In genomic region chr14:89164168-89165074, GRCh38 we compare ENCODE assay signal across 8 cellular contexts.
DNase-seq lines count a peak whose midpoint lies in the region; ATAC-seq and TF ChIP-seq lines count a peak whose summit lies in the region.

No MANE protein-coding gene starts in this region.

- TF ChIP-seq CTCF in DND-41 (IDR thresholded peaks at IDR 0.05; ENCODE audit: borderline replicate concordance, extremely low read depth, low read length, poor library complexity, severe bottlenecking) (no peak), left lung (IDR thresholded peaks at IDR 0.05) (no peak), A673 (conservative IDR thresholded peaks at IDR 0.05; ENCODE audit: low read depth, low read length) (no peak)

- H3K4ac ChIP-seq in mesendoderm (ENCODE audit: low read depth, low read length): no peak overlapping the region

- H3K79me1 ChIP-seq in mesendoderm (ENCODE audit: low read length): peaks cover 2% of the 10 kb centered on the region

- H2BK5ac ChIP-seq in mesendoderm (ENCODE audit: low read length): no peak overlapping the region

- no peak overlapping the region for H4K8ac ChIP-seq in mesendoderm (ENCODE audit: low read depth, low read length)

- no peak overlapping the region for H2BK15ac ChIP-seq in mesendoderm (replicated peaks; ENCODE audit: low read depth)

- no peak overlapping the region for H3K18ac ChIP-seq in mesendoderm (ENCODE audit: low read length)

- no CpG with 5 or more reads among the region's 18 CpGs for WGBS in mesendoderm (ENCODE audit: extremely low coverage, insufficient coverage, low lambda C conversion rate)

- H3K27ac ChIP-seq in DND-41 (ENCODE audit: low read length) (peak overlapping the region; percentile 28; the same call in 1 of the 2 replicates), left lung (peak overlapping the region; percentile 43 to 81), SJCRH30 (no peak overlapping the region), mesendoderm (ENCODE audit: low read depth, low read length) (no peak overlapping the region), A673 (ENCODE audit: low read depth, low read length, poor library complexity, severe bottlenecking) (no peak overlapping the region)

- DNase-seq in DND-41 (no peak), left lung (no peak), SJCRH30 (no peak), mesendoderm (no peak), A673 (ENCODE audit: low spot score) (no peak)
- DNase-seq in activated T-cell treated with anti-CD3 and anti-CD28 coated beads, Interleukin-2, amount 50 U/mL, for 1 hour: no peak

- H3K56ac ChIP-seq in mesendoderm (ENCODE audit: low read length): no peak overlapping the region

- H3K4me2 ChIP-seq in DND-41 (ENCODE audit: insufficient read depth, low read length) (no peak overlapping the region), mesendoderm (ENCODE audit: low read length) (no peak overlapping the region)

- H3K9me3 ChIP-seq in DND-41 (ENCODE audit: insufficient read depth, low read length, severe bottlenecking) (no peaks in the 10 kb centered on the region), left lung (no peaks in the 10 kb centered on the region), SJCRH30 (replicated peaks) (no peaks in the 10 kb centered on the region), A673 (ENCODE audit: low read depth, low read length, poor library complexity, severe bottlenecking) (no peaks in the 10 kb centered on the region)

- no peak overlapping the region for H3K4me3 ChIP-seq in DND-41 (ENCODE audit: low read depth in 1 of 2, low read length in 2 of 2)
- peak overlapping the region in 1 of 2 donors; percentile 20 for H3K4me3 ChIP-seq in left lung
- no peak overlapping the region for H3K4me3 ChIP-seq in SJCRH30
- H3K4me3 ChIP-seq in mesendoderm (ENCODE audit: low read length): no peak overlapping the region
- no peak overlapping the region for H3K4me3 ChIP-seq in A673 (ENCODE audit: low read depth, low read length, poor library complexity, severe bottlenecking)

- POLR2A ChIA-PET in A673 (lab: Charles Lee; ENCODE audit: low non-redundant PET): no interaction called here

- H2AFZ ChIP-seq in DND-41 (ENCODE audit: low read depth, low read length): no peak overlapping the region

- no peak overlapping the region for H4K5ac ChIP-seq in mesendoderm (ENCODE audit: low read length)

- H3K9ac ChIP-seq in DND-41 (ENCODE audit: low read depth, low read length) (no peak overlapping the region), mesendoderm (ENCODE audit: low read length) (no peak overlapping the region)

- no peak overlapping the region for H2AK5ac ChIP-seq in mesendoderm (ENCODE audit: low read length)

- CTCF ChIA-PET in A673 (lab: Charles Lee): interaction anchor here (0.6 kb wide), 1 partner anchor 100 kb away, joined by 3 read pairs; no protein-coding TSS in a partner anchor

- intact Hi-C loops in left lung (cut with DNase I): no loop called here
- intact Hi-C loops in A673 (cut with micrococcal nuclease; ENCODE audit: unreplicated experiment): no loop called here

- no peaks in the 10 kb centered on the region for H3K4me1 ChIP-seq in DND-41 (ENCODE audit: insufficient read depth, low read length)
- H3K4me1 ChIP-seq in left lung: peaks cover 8 to 20% of the 10 kb centered on the region in 2 donors
- no peaks in the 10 kb centered on the region for H3K4me1 ChIP-seq in SJCRH30
- H3K4me1 ChIP-seq in mesendoderm (ENCODE audit: control insufficient read depth, low read depth, low read length): no peaks in the 10 kb centered on the region
- no peaks in the 10 kb centered on the region for H3K4me1 ChIP-seq in A673 (ENCODE audit: insufficient read depth, low read length, poor library complexity, severe bottlenecking)

- H3K36me3 ChIP-seq in DND-41 (ENCODE audit: insufficient read depth, low read length): peaks cover 76% of the 10 kb centered on the region
- H3K36me3 ChIP-seq in left lung: peaks cover 0 to 20% of the 10 kb centered on the region in 2 donors
- H3K36me3 ChIP-seq in SJCRH30: peaks cover 4% of the 10 kb centered on the region; the same call in 1 of the 2 replicates
- H3K36me3 ChIP-seq in mesendoderm (ENCODE audit: control insufficient read depth, insufficient read depth, low read length): peaks cover 3% of the 10 kb centered on the region
- H3K36me3 ChIP-seq in A673 (ENCODE audit: insufficient read depth, low read length, poor library complexity, severe bottlenecking): no peaks in the 10 kb centered on the region

- no peak overlapping the region for H2BK120ac ChIP-seq in mesendoderm (ENCODE audit: low read depth, low read length)

- H3K79me2 ChIP-seq in DND-41 (ENCODE audit: insufficient read depth, low read length) (no peaks in the 10 kb centered on the region), mesendoderm (ENCODE audit: control insufficient read depth, insufficient read depth, low read length) (no peaks in the 10 kb centered on the region)

- H4K20me1 ChIP-seq in DND-41 (ENCODE audit: insufficient read depth, low read length): peaks cover 5% of the 10 kb centered on the region; the same call in 1 of the 2 replicates

- H3K23ac ChIP-seq in mesendoderm (ENCODE audit: low read length): no peak overlapping the region

- no peaks in the 10 kb centered on the region for H3K27me3 ChIP-seq in DND-41 (ENCODE audit: insufficient read depth, low read length, poor library complexity)
- H3K27me3 ChIP-seq in left lung: no peaks in the 10 kb centered on the region
- H3K27me3 ChIP-seq in SJCRH30: no peaks in the 10 kb centered on the region
- H3K27me3 ChIP-seq in mesendoderm (ENCODE audit: insufficient read depth, low read length, poor library complexity): no peaks in the 10 kb centered on the region
- H3K27me3 ChIP-seq in A673 (replicated peaks; ENCODE audit: insufficient read depth, low read depth, low read length, poor library complexity): no peaks in the 10 kb centered on the region

- ATAC-seq in DND-41 (ENCODE audit: insufficient read depth, low read depth) (no peak), GM21360 (IDR thresholded peaks at IDR 0.05; ENCODE audit: unreplicated experiment) (peak; percentile 14), HG03571 (IDR thresholded peaks at IDR 0.05; ENCODE audit: unreplicated experiment) (peak; percentile 32), left lung (peak; percentile 32)

- no TSS peak for BruUV-seq in A673 (replicated peaks; lab: Mats Ljungman, UMichigan)

Comparison
In these comparisons a context has a peak if more than half of its experiments do, and no peak if none do; other contexts are left out.
1. H3K27ac ChIP-seq: peak in DND-41 (single experiment) and left lung (2 of 2); none in SJCRH30 (single experiment), mesendoderm (single experiment) and A673 (single experiment).